16 cellular contexts compared by ENCODE assay signal in the genomic region with DNA sequence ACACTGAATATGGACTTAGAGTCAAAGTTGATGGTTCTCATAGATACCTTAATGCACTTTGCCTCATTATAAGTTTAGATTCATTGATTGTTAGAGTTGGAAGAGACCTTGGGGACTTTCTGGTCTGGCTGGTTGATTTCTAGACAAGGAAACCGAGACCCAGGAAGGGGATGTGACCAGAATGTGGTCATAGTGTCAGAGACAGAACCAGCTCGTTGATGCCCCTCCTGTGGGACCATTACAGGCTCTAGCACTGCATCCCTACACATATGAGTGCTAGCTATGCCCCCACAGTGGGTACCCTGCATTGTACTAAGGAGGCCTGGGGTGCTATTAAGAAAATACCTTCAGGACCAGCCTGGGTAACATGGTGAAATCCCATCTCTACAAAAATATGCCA.
"Had no signal": no experiment of that assay in that cellular context is flagged by ENCODE, and none has a peak within 500 bp of the region (broad histone marks: within the 10 kb centered on the region; RNA-seq: fewer than 3 reads in every experiment).

No MANE protein-coding gene starts in this region.

- H3K27me3 Mint-ChIP-seq: activated CD4-positive, alpha-beta T cell treated with anti-CD3 and anti-CD28 coated beads for 36 hours; activated naive CD4-positive, alpha-beta T cell treated with anti-CD3 and anti-CD28 coated beads, Interleukin-2, amount 10 ng/mL, durations not matched to agents 7 days and 5 days; progenitor cell of endocrine pancreas; stimulated activated naive CD8-positive, alpha-beta T cell treated with anti-CD3 and anti-CD28 coated beads, Interleukin-15, Interleukin-2, amounts not matched to agents 100 ng/mL and 50 ng/mL, for 24 hours; T-cell; type B pancreatic cell had no signal

- H3K4me3 Mint-ChIP-seq: activated CD4-positive, alpha-beta T cell treated with anti-CD3 and anti-CD28 coated beads for 36 hours; activated naive CD4-positive, alpha-beta T cell treated with anti-CD3 and anti-CD28 coated beads, Interleukin-2, amount 10 ng/mL, durations not matched to agents 7 days and 5 days; stimulated activated naive CD8-positive, alpha-beta T cell treated with anti-CD3 and anti-CD28 coated beads, Interleukin-15, Interleukin-2, amounts not matched to agents 100 ng/mL and 50 ng/mL, for 24 hours; T-cell; type B pancreatic cell had no signal

- H3K9me3 ChIP-seq: esophagus muscularis mucosa, right atrium auricular region had no signal

- H3K4me3 ChIP-seq: adrenal gland, cardiac muscle cell, esophagus muscularis mucosa, hepatocyte, left ventricle myocardium inferior, right atrium auricular region, skin epidermis had no signal

- H3K36me3 Mint-ChIP-seq: activated naive CD4-positive, alpha-beta T cell treated with anti-CD3 and anti-CD28 coated beads, Interleukin-2, amount 10 ng/mL, durations not matched to agents 7 days and 5 days had no signal

- H3K27ac Mint-ChIP-seq: activated CD4-positive, alpha-beta T cell treated with anti-CD3 and anti-CD28 coated beads for 36 hours; activated naive CD4-positive, alpha-beta T cell treated with anti-CD3 and anti-CD28 coated beads, Interleukin-2, amount 10 ng/mL, durations not matched to agents 7 days and 5 days; progenitor cell of endocrine pancreas; stimulated activated naive CD8-positive, alpha-beta T cell treated with anti-CD3 and anti-CD28 coated beads, Interleukin-15, Interleukin-2, amounts not matched to agents 100 ng/mL and 50 ng/mL, for 24 hours; T-cell; type B pancreatic cell had no signal

- H3K4me1 ChIP-seq: adrenal gland, esophagus muscularis mucosa, left ventricle myocardium inferior had no signal

- DNase-seq: activated CD4-positive, alpha-beta T cell treated with anti-CD3 and anti-CD28 coated beads for 36 hours; activated naive CD4-positive, alpha-beta T cell treated with anti-CD3 and anti-CD28 coated beads, Interleukin-2, amount 10 ng/mL, durations not matched to agents 7 days and 5 days; adrenal gland; left ventricle myocardium inferior; stimulated activated CD4-positive, alpha-beta T cell treated with anti-CD3 and anti-CD28 coated beads, Interleukin-15, amount 100 ng/mL, for 24 hours; stimulated activated CD4-positive, alpha-beta T cell treated with anti-CD3 and anti-CD28 coated beads, Interleukin-4, amount 100 ng/mL, for 1 hour; WERI-Rb-1 had no signal

- H3K4me2 ChIP-seq: hepatocyte had no signal

- H3K36me3 ChIP-seq: adrenal gland, cardiac muscle cell, esophagus muscularis mucosa, left ventricle myocardium inferior, right atrium auricular region, WERI-Rb-1 had no signal

- H3K27ac ChIP-seq: adrenal gland, cardiac muscle cell, esophagus muscularis mucosa, hepatocyte, left ventricle myocardium inferior, right atrium auricular region, skin epidermis, WERI-Rb-1 had no signal

- H3K27me3 ChIP-seq: adrenal gland, esophagus muscularis mucosa, hepatocyte, right atrium auricular region had no signal
